ENCODE assay signal across 9 cellular contexts in genomic region chr10:96834121-96834520, GRCh38. TPM values are rescaled to one million over a fixed set of nuclear protein-coding genes. Genes with fewer than 3 reads are reported as not detected.
DNase-seq lines count a peak whose midpoint lies in the region; ATAC-seq, FAIRE-seq and TF ChIP-seq lines count a peak whose summit lies in the region.
"Had no signal": no experiment of that assay in that cellular context is flagged by ENCODE, and none has a peak within 500 bp of the region (broad histone marks: within the 10 kb centered on the region; RNA-seq: fewer than 3 reads in every experiment).

No MANE protein-coding gene starts in this region.

- H3K4me1 Mint-ChIP-seq in stimulated activated naive CD8-positive, alpha-beta T cell treated with anti-CD3 and anti-CD28 coated beads, Interleukin-15, Interleukin-2, amounts not matched to agents 100 ng/mL and 50 ng/mL, for 24 hours (ENCODE audit: low read depth): peaks cover 68% of the 10 kb centered on the region

- H3K4me2 ChIP-seq in K562 (ENCODE audit: insufficient read depth, low read length) (peak overlapping the region; percentile 89), mesenchymal stem cell (ENCODE audit: low read length, poor library complexity, severe bottlenecking) (peak overlapping the region; percentile 18)

- no peaks in the 10 kb centered on the region for H3K27me3 Mint-ChIP-seq in stimulated activated naive CD8-positive, alpha-beta T cell treated with anti-CD3 and anti-CD28 coated beads, Interleukin-15, Interleukin-2, amounts not matched to agents 100 ng/mL and 50 ng/mL, for 24 hours

- H3K4me3 ChIP-seq in K562 (peak overlapping the region; percentile 79), mesenchymal stem cell (ENCODE audit: insufficient read depth in 1 of 2, low read depth in 1 of 2, low read length in 2 of 2) (peak overlapping the region in 1 of 2 experiments; percentile 90)

- H3K4ac ChIP-seq in mesenchymal stem cell (ENCODE audit: low read depth in 1 of 2, low read length in 2 of 2): no peak overlapping the region

- no peak overlapping the region for H2BK120ac ChIP-seq in mesenchymal stem cell (ENCODE audit: low read depth, low read length)

- DNase-seq in stimulated activated naive CD8-positive, alpha-beta T cell treated with anti-CD3 and anti-CD28 coated beads, Interleukin-15, Interleukin-2, amounts not matched to agents 100 U/mL and 50 U/mL, for 24 hours: no peak
- no peak for DNase-seq in K562 (ENCODE audit: extremely low read depth in 1 of 4, low spot score in 3 of 4)
- DNase-seq in mesenchymal stem cell: no peak
- DNase-seq in frontal cortex (ENCODE audit: low spot score in 2 of 2): no peak
- DNase-seq: NCI-H774 had no signal

- intact Hi-C loops in K562 (cut with micrococcal nuclease): no loop called here

- H4K20me1 ChIP-seq in K562 (replicated peaks; ENCODE audit: control insufficient read depth, insufficient read depth, low read length): peaks cover 4% of the 10 kb centered on the region

- WGBS in K562 (ENCODE audit: insufficient coverage, low coverage, missing lambda C conversion rate): 9% methylated on average over 8 of the region's 8 CpGs
- WGBS in mesenchymal stem cell: 90% methylated on average over 7 of the region's 8 CpGs

- H3K27me3 ChIP-seq in K562 (ENCODE audit: control insufficient read depth in 2 of 2, insufficient read depth in 2 of 2, low read length in 2 of 2) (no peaks in the 10 kb centered on the region), mesenchymal stem cell (ENCODE audit: control insufficient read depth in 1 of 2, insufficient read depth in 1 of 2, low read length in 2 of 2) (no peaks in the 10 kb centered on the region)

- no peak overlapping the region for H3K23ac ChIP-seq in mesenchymal stem cell (ENCODE audit: low read length in 2 of 2)

- H3K27ac ChIP-seq in K562 (ENCODE audit: extremely low read depth, low read depth, low read length) (peak overlapping the region; percentile 88; the same call in 2 of the 3 replicates), mesenchymal stem cell (ENCODE audit: low read length, poor library complexity, severe bottlenecking) (no peak overlapping the region)

- H2BK12ac ChIP-seq in mesenchymal stem cell (ENCODE audit: low read length in 2 of 2): no peak overlapping the region

- peaks cover 3% of the 10 kb centered on the region for H3K79me1 ChIP-seq in mesenchymal stem cell (replicated peaks; ENCODE audit: low read length, poor library complexity, severe bottlenecking)

- no peak for ATAC-seq in stimulated activated naive CD8-positive, alpha-beta T cell treated with anti-CD3 and anti-CD28 coated beads, Interleukin-15, Interleukin-2, amounts not matched to agents 100 U/mL and 50 U/mL, for 24 hours
- ATAC-seq in K562: no peak
- ATAC-seq in HG03378 (IDR thresholded peaks at IDR 0.05; ENCODE audit: unreplicated experiment): no peak
- ATAC-seq in HG02610 (IDR thresholded peaks at IDR 0.05; ENCODE audit: unreplicated experiment): no peak
- no peak for ATAC-seq in HG02840 (IDR thresholded peaks at IDR 0.05; ENCODE audit: low FRiP score, unreplicated experiment)

- H3K18ac ChIP-seq in mesenchymal stem cell (ENCODE audit: low read depth in 1 of 2, low read length in 2 of 2): no peak overlapping the region

- peaks cover 70% of the 10 kb centered on the region for H3K79me2 ChIP-seq in K562 (ENCODE audit: control insufficient read depth, insufficient read depth, low read length)

- TF ChIP-seq POLR2A in K562 (conservative IDR thresholded peaks at IDR 0.05): no peak

- H2BK5ac ChIP-seq in mesenchymal stem cell (ENCODE audit: low read depth, low read length, poor library complexity, severe bottlenecking): no peak overlapping the region

- no peak overlapping the region for H4K91ac ChIP-seq in mesenchymal stem cell (ENCODE audit: low read length)

- H3K9ac ChIP-seq in K562 (ENCODE audit: insufficient read depth in 1 of 2, low read depth in 2 of 2, low read length in 2 of 2) (peak overlapping the region in 1 of 2 experiments; percentile 69; a peak in 2 of 4 replicates), mesenchymal stem cell (ENCODE audit: low read length) (peak overlapping the region; percentile 92)

- CTCF ChIA-PET in K562 (lab: Yijun Ruan, JAX; ENCODE audit: low intra/inter-chr PET ratio): no interaction called here

- FAIRE-seq in K562 (lab: Jason Lieb, UNC) (no peak), frontal cortex (lab: Jason Lieb, UNC) (no peak)

- in situ Hi-C loops in K562 (cut with MboI): no loop called here

- BruUV-seq in K562 (replicated peaks; lab: Mats Ljungman, UMichigan): TSS peak; percentile 33

- H3K36me3 ChIP-seq in K562 (ENCODE audit: control insufficient read depth, insufficient read depth, low read length) (peaks cover 13% of the 10 kb centered on the region; the same call in 1 of the 3 replicates), mesenchymal stem cell (ENCODE audit: control insufficient read depth in 1 of 2, insufficient read depth in 2 of 2, low read depth in 1 of 2, low read length in 2 of 2) (peaks cover 0 to 9% of the 10 kb centered on the region in 2 experiments)

- TF ChIP-seq RAD21 in K562 (CRISPR knock-in tag; conservative IDR thresholded peaks at IDR 0.05 in 1 of 2, IDR thresholded peaks at IDR 0.05 in 1 of 2): no peak

- H3K27ac Mint-ChIP-seq in stimulated activated naive CD8-positive, alpha-beta T cell treated with anti-CD3 and anti-CD28 coated beads, Interleukin-15, Interleukin-2, amounts not matched to agents 100 ng/mL and 50 ng/mL, for 24 hours: peak overlapping the region; percentile 66

- H3K9me3 Mint-ChIP-seq in stimulated activated naive CD8-positive, alpha-beta T cell treated with anti-CD3 and anti-CD28 coated beads, Interleukin-15, Interleukin-2, amounts not matched to agents 100 ng/mL and 50 ng/mL, for 24 hours: no peaks in the 10 kb centered on the region

- no peak overlapping the region for H2AFZ ChIP-seq in K562 (ENCODE audit: low read depth, low read length)
- no peak overlapping the region for H2AFZ ChIP-seq in mesenchymal stem cell (ENCODE audit: low read depth, low read length)

- H4K8ac ChIP-seq in mesenchymal stem cell (ENCODE audit: low read length): no peak overlapping the region

- POLR2A ChIA-PET in K562 (lab: Yijun Ruan, JAX): no interaction called here

- TF ChIP-seq CTCF in K562 (IDR thresholded peaks at IDR 0.05 in 2 of 3, conservative IDR thresholded peaks at IDR 0.05 in 1 of 3; ENCODE audit: insufficient read depth in 2 of 3, low read depth in 1 of 3, low read length in 3 of 3): no peak

- peaks cover 32% of the 10 kb centered on the region for H3K36me3 Mint-ChIP-seq in stimulated activated naive CD8-positive, alpha-beta T cell treated with anti-CD3 and anti-CD28 coated beads, Interleukin-15, Interleukin-2, amounts not matched to agents 100 ng/mL and 50 ng/mL, for 24 hours (ENCODE audit: low read depth)

- H3K9me1 ChIP-seq in K562 (ENCODE audit: control insufficient read depth, insufficient read depth, low read length): no peaks in the 10 kb centered on the region

- TF ChIP-seq EP300 in K562 (IDR thresholded peaks at IDR 0.05; ENCODE audit: low read length): no peak

- H3K4me3 Mint-ChIP-seq in stimulated activated naive CD8-positive, alpha-beta T cell treated with anti-CD3 and anti-CD28 coated beads, Interleukin-15, Interleukin-2, amounts not matched to agents 100 ng/mL and 50 ng/mL, for 24 hours: peak overlapping the region; percentile 92

- H2BK15ac ChIP-seq in mesenchymal stem cell (ENCODE audit: low read depth, poor library complexity, severe bottlenecking): no peak overlapping the region

- H3K4me1 ChIP-seq in K562 (replicated peaks in 1 of 2; ENCODE audit: control insufficient read depth in 2 of 2, insufficient read depth in 2 of 2, low read length in 2 of 2): peaks cover 13 to 22% of the 10 kb centered on the region in 2 experiments; a peak in 4 of 5 replicates
- H3K4me1 ChIP-seq in mesenchymal stem cell (ENCODE audit: control insufficient read depth, insufficient read depth, low read depth, low read length): peaks cover 1% of the 10 kb centered on the region

- H3K9me3 ChIP-seq in K562 (replicated peaks; ENCODE audit: control insufficient read depth, insufficient read depth, low read depth, low read length): no peaks in the 10 kb centered on the region
- H3K9me3 ChIP-seq in mesenchymal stem cell (ENCODE audit: control insufficient read depth, low read length): no peaks in the 10 kb centered on the region

- no peak overlapping the region for H3K14ac ChIP-seq in mesenchymal stem cell (ENCODE audit: low read length in 2 of 2)

- no peak overlapping the region for H2AK5ac ChIP-seq in mesenchymal stem cell (ENCODE audit: low read length, severe bottlenecking)

RNA-seq across cellular contexts. Expression of gene LCOR, which starts 2.0 kb away (rescaled TPM):
- 15.1 and 59.1 TPM in 2 replicates for total RNA-seq in K562 (2011; cell fraction: chromatin; rRNA removed; ENCODE audit: low replicate concordance)
- total RNA-seq in K562 (2011; cell fraction: nucleolus; rRNA removed): 6.8 and 10.8 TPM in 2 replicates
- total RNA-seq in K562 (2011; cell fraction: nucleoplasm; rRNA removed): 35.4 and 55.9 TPM in 2 replicates
- total RNA-seq in K562 (2014; rRNA removed) (7.2 and 9.3 TPM in 2 replicates), K562 (2014; rRNA removed; fragmentation: Illumina TruSeq; extraction: Trizol) (16.9 and 18.2 TPM in 2 replicates), K562 (2015; rRNA removed; fragmentation: Illumina TruSeq; extraction: Trizol) (14.9 and 15.7 TPM in 2 replicates), K562 (2021) (20.3 and 23.7 TPM in 2 replicates), frontal cortex (52.2 TPM)
- polyA plus RNA-seq in K562 (2011; rRNA removed) (8.6 and 9.5 TPM in 2 replicates), K562 (2014; fragmentation: Illumina TruSeq; extraction: Trizol) (7.4 and 14.4 TPM in 2 replicates), K562 (2014; fragmentation: Nextera tagmentation; extraction: Ambion mirVana) (1 to 10 TPM; 3.6 to 7.2 TPM), K562 (2014; rRNA removed) (9.7 and 25.2 TPM in 2 replicates)
- 3.0 and 4.8 TPM in 2 replicates for polyA plus RNA-seq in K562 (2011; cell fraction: cytosol; rRNA removed)
- polyA plus RNA-seq in K562 (2011; cell fraction: nucleus; rRNA removed): 7.8 and 8.1 TPM in 2 replicates
- 4.4 and 5.1 TPM in 2 replicates for polyA plus RNA-seq in K562 (2012)
- 22.9 and 31.8 TPM in 2 replicates for polyA minus RNA-seq in K562 (2011; rRNA and poly(A)+ RNA removed)
- polyA minus RNA-seq in K562 (2011; cell fraction: cytosol; rRNA and poly(A)+ RNA removed): 11.8 and 12.9 TPM in 2 replicates
- 17.9 and 25.0 TPM in 2 replicates for polyA minus RNA-seq in K562 (2011; cell fraction: nucleus; rRNA and poly(A)+ RNA removed)
- polyA plus RNA-seq in mesenchymal stem cell (2013, experiment 1 of 2): 8.9 TPM
- polyA plus RNA-seq in mesenchymal stem cell (2013, experiment 2 of 2): 9.6 TPM
